Comparison of ENCODE assay signal across 1 cellular context in the genomic region with DNA sequence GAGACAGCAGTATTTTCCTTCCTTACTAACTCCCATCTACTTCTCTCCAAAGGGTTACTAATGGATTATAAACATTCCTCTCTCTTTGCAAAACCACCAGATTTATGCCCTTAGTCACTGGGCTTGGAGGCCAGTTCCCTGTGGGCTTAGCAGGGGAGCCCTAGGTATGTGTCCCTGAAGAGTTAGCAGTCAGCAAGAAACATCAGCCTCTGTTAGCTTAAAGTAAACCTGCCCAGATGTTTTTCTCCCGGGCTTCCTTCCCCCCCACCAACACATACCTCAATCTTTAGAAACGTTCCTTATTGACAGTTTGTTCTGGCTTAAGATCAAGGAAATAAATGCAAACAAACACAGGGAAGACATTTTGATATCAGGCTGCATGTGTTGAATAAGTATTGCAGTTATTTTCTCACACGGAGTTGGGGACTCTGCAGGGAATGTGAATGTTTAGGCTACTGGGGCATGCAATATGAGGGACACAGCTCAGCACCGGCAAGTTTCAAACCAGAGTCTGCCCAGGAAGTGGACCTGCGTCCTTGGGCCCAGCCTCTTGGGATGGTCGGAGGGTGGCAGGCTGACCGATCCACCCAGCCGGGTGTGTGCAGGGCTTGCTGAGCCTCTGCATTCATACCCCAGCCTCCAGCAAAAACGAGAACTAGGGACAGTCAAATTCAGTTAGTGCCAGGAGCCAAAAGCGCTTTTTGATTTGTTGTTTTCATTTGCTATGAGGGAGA.
TF ChIP-seq lines count a peak whose summit lies in the region.

No MANE protein-coding gene starts in this region.

TF ChIP-seq in A549, 52 proteins besides CTCF, POLR2A, EP300 and RAD21 (continued from another document):
- TF ChIP-seq, protein P1, sequence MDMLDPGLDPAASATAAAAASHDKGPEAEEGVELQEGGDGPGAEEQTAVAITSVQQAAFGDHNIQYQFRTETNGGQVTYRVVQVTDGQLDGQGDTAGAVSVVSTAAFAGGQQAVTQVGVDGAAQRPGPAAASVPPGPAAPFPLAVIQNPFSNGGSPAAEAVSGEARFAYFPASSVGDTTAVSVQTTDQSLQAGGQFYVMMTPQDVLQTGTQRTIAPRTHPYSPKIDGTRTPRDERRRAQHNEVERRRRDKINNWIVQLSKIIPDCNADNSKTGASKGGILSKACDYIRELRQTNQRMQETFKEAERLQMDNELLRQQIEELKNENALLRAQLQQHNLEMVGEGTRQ (IDR thresholded peaks at IDR 0.05): no peak
- TF ChIP-seq, protein P2, sequence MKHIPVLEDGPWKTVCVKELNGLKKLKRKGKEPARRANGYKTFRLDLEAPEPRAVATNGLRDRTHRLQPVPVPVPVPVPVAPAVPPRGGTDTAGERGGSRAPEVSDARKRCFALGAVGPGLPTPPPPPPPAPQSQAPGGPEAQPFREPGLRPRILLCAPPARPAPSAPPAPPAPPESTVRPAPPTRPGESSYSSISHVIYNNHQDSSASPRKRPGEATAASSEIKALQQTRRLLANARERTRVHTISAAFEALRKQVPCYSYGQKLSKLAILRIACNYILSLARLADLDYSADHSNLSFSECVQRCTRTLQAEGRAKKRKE (CRISPR knock-in tag; IDR thresholded peaks at IDR 0.05; ENCODE audit: low read depth): no peak
- TF ChIP-seq HEYL (CRISPR knock-in tag; IDR thresholded peaks at IDR 0.05): no peak
